Comparison of ENCODE assay signal across 16 cellular contexts in genomic region chr20:40359127-40359892, GRCh38.
"Had no signal": no experiment of that assay in that cellular context is flagged by ENCODE, and none has a peak within 500 bp of the region (broad histone marks: within the 10 kb centered on the region; RNA-seq: fewer than 3 reads in every experiment).

No MANE protein-coding gene starts in this region.

- H3K4me3 Mint-ChIP-seq: activated naive CD4-positive, alpha-beta T cell treated with anti-CD3 and anti-CD28 coated beads, Interleukin-2, amount 10 ng/mL, durations not matched to agents 7 days and 5 days; activated T-cell treated with anti-CD3 and anti-CD28 coated beads, Interleukin-2, amount 50 U/mL, for 4 hours; central memory CD8-positive, alpha-beta T cell; nephron had no signal

- H3K27ac Mint-ChIP-seq: activated naive CD4-positive, alpha-beta T cell treated with anti-CD3 and anti-CD28 coated beads, Interleukin-2, amount 10 ng/mL, durations not matched to agents 7 days and 5 days; nephron had no signal

- H3K9me3 ChIP-seq: ascending aorta, colonic mucosa, thyroid gland had no signal

- H3K9me3 Mint-ChIP-seq: activated naive CD4-positive, alpha-beta T cell treated with anti-CD3 and anti-CD28 coated beads, Interleukin-2, amount 10 ng/mL, durations not matched to agents 7 days and 5 days; activated T-cell treated with anti-CD3 and anti-CD28 coated beads, Interleukin-2, amount 50 U/mL, for 4 hours; nephron had no signal

- H3K27ac ChIP-seq: ascending aorta, colonic mucosa, thyroid gland had no signal

- H3K4me1 Mint-ChIP-seq: activated naive CD4-positive, alpha-beta T cell treated with anti-CD3 and anti-CD28 coated beads, Interleukin-2, amount 10 ng/mL, durations not matched to agents 7 days and 5 days; central memory CD8-positive, alpha-beta T cell; nephron had no signal

- H3K4me3 ChIP-seq: ascending aorta, colonic mucosa, thyroid gland had no signal

- H3K36me3 ChIP-seq: ascending aorta, colonic mucosa, thyroid gland had no signal

- DNase-seq: activated CD4-positive, alpha-beta T cell treated with anti-CD3 and anti-CD28 coated beads for 48 hours; activated CD4-positive, CD25-positive, alpha-beta regulatory T cell; activated CD8-positive, alpha-beta memory T cell treated with anti-CD3 and anti-CD28 coated beads, Interleukin-2, amount 50 U/mL, for 4 hours; activated naive CD4-positive, alpha-beta T cell treated with anti-CD3 and anti-CD28 coated beads, Interleukin-2, amount 10 ng/mL, durations not matched to agents 7 days and 5 days; activated T-cell treated with anti-CD3 and anti-CD28 coated beads, Interleukin-2, amount 50 U/mL, for 4 hours; colonic mucosa; erythroblast; midbrain; posterior cingulate gyrus; retina; stimulated activated CD4-positive, alpha-beta T cell treated with anti-CD3 and anti-CD28 coated beads, Interleukin-1b, Interleukin-23, amount 100 ng/mL, for 48 hours; stimulated activated naive CD4-positive, alpha-beta T cell treated with Interleukin-2 at 50 U/mL for 16 hours; thyroid gland had no signal

- H3K27me3 ChIP-seq: ascending aorta, colonic mucosa, thyroid gland had no signal

- ATAC-seq: activated T-cell treated with anti-CD3 and anti-CD28 coated beads, Interleukin-2, amount 50 U/mL, for 4 hours had no signal

- H3K4me1 ChIP-seq: ascending aorta, colonic mucosa, thyroid gland had no signal

- H3K27me3 Mint-ChIP-seq: activated naive CD4-positive, alpha-beta T cell treated with anti-CD3 and anti-CD28 coated beads, Interleukin-2, amount 10 ng/mL, durations not matched to agents 7 days and 5 days had no signal

- H3K36me3 Mint-ChIP-seq: activated naive CD4-positive, alpha-beta T cell treated with anti-CD3 and anti-CD28 coated beads, Interleukin-2, amount 10 ng/mL, durations not matched to agents 7 days and 5 days had no signal
